Comparison of ENCODE assay signal across 16 cellular contexts in the genomic region with DNA sequence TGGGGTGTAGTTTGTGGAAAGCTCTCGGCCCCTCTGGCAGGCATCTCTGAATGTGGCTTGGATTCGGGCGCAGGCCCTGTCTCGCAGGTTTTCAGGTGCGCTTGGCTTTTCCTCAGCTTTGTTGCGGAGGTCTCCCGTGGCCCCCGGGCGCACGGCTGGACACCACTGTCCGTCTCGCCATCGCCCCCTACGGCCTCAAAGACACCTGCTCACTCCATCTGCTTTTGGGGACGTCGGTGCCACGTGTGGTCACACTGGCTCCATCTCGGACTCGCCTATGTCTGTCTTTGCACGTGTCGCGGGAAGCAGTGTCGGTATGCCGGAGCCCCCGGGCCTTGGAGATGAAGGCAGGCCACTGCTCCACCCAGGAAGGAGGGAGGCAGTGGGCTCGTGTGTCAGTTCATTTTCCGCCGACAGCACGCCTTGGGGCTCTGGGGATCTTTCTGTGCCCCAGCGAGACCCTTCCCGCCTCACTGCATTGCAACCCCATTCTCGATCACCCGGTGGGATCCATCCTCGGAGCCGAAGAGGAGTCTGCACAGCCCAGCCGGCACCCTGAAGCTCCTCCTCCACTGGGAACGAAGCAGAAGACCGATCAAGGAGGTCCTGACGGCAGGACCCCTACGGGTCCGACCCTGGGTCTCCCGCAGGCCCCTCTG. TPM values are rescaled to one million over a fixed set of nuclear protein-coding genes. Genes with fewer than 3 reads are reported as not detected.
A peak's percentile ranks its signal among the peaks of the same experiment; 100 is the strongest.
DNase-seq lines count a peak whose midpoint lies in the region; ATAC-seq and TF ChIP-seq lines count a peak whose summit lies in the region.
"Had no signal": no experiment of that assay in that cellular context is flagged by ENCODE, and none has a peak within 500 bp of the region (broad histone marks: within the 10 kb centered on the region; RNA-seq: fewer than 3 reads in every experiment).

No MANE protein-coding gene starts in this region.

- H3K9me3 ChIP-seq in gastroesophageal sphincter (no peaks in the 10 kb centered on the region), prostate gland (no peaks in the 10 kb centered on the region)
- H3K9me3 ChIP-seq: ovary had no signal

- TF ChIP-seq EP300 in gastroesophageal sphincter (IDR thresholded peaks at IDR 0.05): no peak

- no peak overlapping the region for H2AFZ ChIP-seq in ACC112 (ENCODE audit: low read length, unreplicated experiment)

- TF ChIP-seq POLR2A in gastroesophageal sphincter (IDR thresholded peaks at IDR 0.05) (no peak), prostate gland (IDR thresholded peaks at IDR 0.05) (no peak)

- intact Hi-C loops in prostate gland (cut with DNase I): no loop called here

- H3K27ac ChIP-seq in ACC112 (ENCODE audit: low read depth, low read length) (no peak overlapping the region), gastroesophageal sphincter (peak overlapping the region in 1 of 4 donors; percentile 69), prostate gland (no peak overlapping the region)
- H3K27ac ChIP-seq: HL-60, ovary had no signal

- ATAC-seq in SK-N-SH treated with all-trans-retinoic acid at 6 μM for 48 hours (peak; percentile 45), gastroesophageal sphincter (no peak), GM18511 (IDR thresholded peaks at IDR 0.05; ENCODE audit: unreplicated experiment) (no peak)

- H3K36me3 ChIP-seq in ACC112 (ENCODE audit: insufficient read depth, low read length) (no peaks in the 10 kb centered on the region), gastroesophageal sphincter (peaks cover 0 to 16% of the 10 kb centered on the region in 2 donors), prostate gland (no peaks in the 10 kb centered on the region)
- H3K36me3 ChIP-seq: ovary had no signal

- TF ChIP-seq CTCF in gastroesophageal sphincter (IDR thresholded peaks at IDR 0.05) (no peak), prostate gland (IDR thresholded peaks at IDR 0.05) (no peak)

- no peaks in the 10 kb centered on the region for H3K79me2 ChIP-seq in ACC112 (ENCODE audit: control insufficient read depth, insufficient read depth, low read length, unreplicated experiment)

- DNase-seq in prostate gland (ENCODE audit: low spot score) (no peak), OCI-M1 (lab: John Stamatoyannopoulos, UW) (no peak), KBM-7 (no peak), putamen (ENCODE audit: low spot score) (no peak)
- DNase-seq: activated CD4-positive, alpha-beta T cell treated with anti-CD3 and anti-CD28 coated beads for 1 hour; activated gamma-delta T cell treated with Interleukin-2 at 50 U/mL for 16 hours; AML-193; GF-D8; NCI-H2081 treated with DMSO at 0.1 percent for 48 hours; SHP77 had no signal

- H3K27me3 ChIP-seq in ACC112 (ENCODE audit: insufficient read depth, low read length) (no peaks in the 10 kb centered on the region), gastroesophageal sphincter (no peaks in the 10 kb centered on the region), prostate gland (replicated peaks; ENCODE audit: insufficient read depth) (no peaks in the 10 kb centered on the region)
- H3K27me3 ChIP-seq: ovary had no signal

- WGBS in gastroesophageal sphincter (ENCODE audit: low coverage in 1 of 2), 2 donors: 90 to 100% methylated on average over 1 to 4 of the region's 42 CpGs
- 71% methylated on average over 39 of the region's 42 CpGs for WGBS in prostate gland

- H3K4me3 ChIP-seq in ACC112 (ENCODE audit: low read depth, low read length): peak overlapping the region; percentile 71
- H3K4me3 ChIP-seq in gastroesophageal sphincter: peak overlapping the region; percentile 40 to 60
- peak overlapping the region; percentile 32 to 34 for H3K4me3 ChIP-seq in prostate gland
- H3K4me3 ChIP-seq: ovary had no signal

- in situ Hi-C loops in KBM-7 (cut with MboI; ENCODE audit: low pct_unique_long_range_greater_than_20kb, low sequenced_read_pairs): no loop called here

- H3K4me1 ChIP-seq in ACC112 (ENCODE audit: control insufficient read depth, insufficient read depth, low read length, unreplicated experiment) (no peaks in the 10 kb centered on the region), gastroesophageal sphincter (peaks cover 0 to 9% (median 0%) of the 10 kb centered on the region in 3 donors), prostate gland (replicated peaks) (no peaks in the 10 kb centered on the region)

TF ChIP-seq in SK-N-SH treated with all-trans-retinoic acid at 6 μM for 48 hours, 23 proteins besides CTCF, POLR2A, EP300 and RAD21:
- TF ChIP-seq BACH2 (CRISPR knock-in tag; IDR thresholded peaks at IDR 0.05; ENCODE audit: borderline replicate concordance) (no peak), PATZ1 (CRISPR knock-in tag; IDR thresholded peaks at IDR 0.05; ENCODE audit: borderline replicate concordance) (no peak), CREB5 (CRISPR knock-in tag; IDR thresholded peaks at IDR 0.05; ENCODE audit: low read depth) (no peak)

RNA-seq across cellular contexts. Expression of gene ZNF146, which starts 42.1 kb away (rescaled TPM):
- 10 to 100 TPM; 57.9 to 98.2 (median 75.2) TPM for total RNA-seq in gastroesophageal sphincter
- 10 to 100 TPM; 46.9 to 83.6 TPM for total RNA-seq in prostate gland

RNA-seq across cellular contexts. Expression of gene ZNF565, which starts 42.5 kb away (rescaled TPM):
- total RNA-seq in gastroesophageal sphincter: 1 to 10 TPM; 4.4 to 6.3 (median 5.8) TPM
- total RNA-seq in prostate gland: 1 to 10 TPM; 3.6 to 6.4 TPM
